In the genomic region with DNA sequence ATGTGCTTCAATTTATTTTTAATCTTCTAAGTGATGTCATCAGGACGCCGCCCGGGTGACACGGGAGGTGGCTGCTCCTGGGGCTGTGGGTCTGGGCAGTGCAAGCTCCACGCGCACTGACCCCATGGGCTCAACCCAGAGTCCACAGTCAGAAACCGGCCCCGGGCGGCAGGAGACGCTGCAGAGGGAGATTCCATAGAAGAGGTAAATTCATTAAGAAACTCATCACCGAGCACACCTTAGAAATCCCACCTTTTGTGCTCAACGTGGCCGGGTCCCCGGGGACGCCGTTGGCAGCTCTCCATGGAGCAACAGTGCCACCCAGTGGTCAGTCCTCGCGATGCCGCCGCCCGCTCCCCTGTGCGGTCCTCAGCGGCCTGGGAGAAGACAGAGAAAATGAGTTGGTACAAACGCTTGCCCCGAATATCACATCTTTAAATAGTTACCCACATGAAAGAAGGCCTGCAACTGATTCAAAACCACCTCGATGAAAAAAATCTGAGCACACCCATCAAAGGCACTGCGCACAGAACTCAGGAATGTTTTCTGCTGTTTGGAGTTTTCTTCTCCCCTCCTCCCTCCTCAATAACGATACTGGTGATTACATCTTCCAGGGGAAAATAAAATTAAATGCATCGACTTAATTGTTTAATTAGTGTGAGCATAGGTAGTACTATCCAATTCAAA, we compare ENCODE assay signal across 8 cellular contexts.
DNase-seq lines count a peak whose midpoint lies in the region; ATAC-seq lines count a peak whose summit lies in the region.

No MANE protein-coding gene starts in this region.

- no peaks in the 10 kb centered on the region for H3K36me3 Mint-ChIP-seq in immature natural killer cell

- peak; percentile 94 for ATAC-seq in HG02759 (IDR thresholded peaks at IDR 0.05; ENCODE audit: unreplicated experiment)

- no peak overlapping the region for H3K4me3 Mint-ChIP-seq in immature natural killer cell

- H3K27ac Mint-ChIP-seq in immature natural killer cell: no peak overlapping the region

- H3K9me3 Mint-ChIP-seq in immature natural killer cell: no peaks in the 10 kb centered on the region

- DNase-seq in NOMO-1 (lab: John Stamatoyannopoulos, UW; ENCODE audit: unreplicated experiment in 2 of 2) (peak; percentile 23 to 36), NOMO-1 treated with dmso at 0.1 percent for 144 hours (lab: John Stamatoyannopoulos, UW; ENCODE audit: unreplicated experiment) (no peak), NCI-H1105 treated with DMSO at 0.1 percent for 48 hours (lab: John Stamatoyannopoulos, UW) (peak; percentile 58), T-helper 9 cell (peak; percentile 64), astrocyte of the hippocampus (ENCODE audit: low read depth, low spot score) (peak; percentile 87), immature natural killer cell (peak; percentile 40 to 50 (median 48))
- DNase-seq in stimulated activated CD4-positive, alpha-beta T cell treated with anti-CD3 and anti-CD28 coated beads, Interleukin-1b, Interleukin-23, amount 100 ng/mL, for 24 hours (ENCODE audit: low read depth in 4 of 4, low spot score in 1 of 4): peak; percentile 49 to 81 (median 61)

- peaks cover 5 to 15% of the 10 kb centered on the region in 2 donors for H3K4me1 Mint-ChIP-seq in immature natural killer cell

- H3K27me3 Mint-ChIP-seq in immature natural killer cell (ENCODE audit: low read depth in 3 of 3): peaks cover 5 to 6% (median 5%) of the 10 kb centered on the region in 3 donors
